Comparison of ENCODE assay signal across 9 cellular contexts in the genomic region with DNA sequence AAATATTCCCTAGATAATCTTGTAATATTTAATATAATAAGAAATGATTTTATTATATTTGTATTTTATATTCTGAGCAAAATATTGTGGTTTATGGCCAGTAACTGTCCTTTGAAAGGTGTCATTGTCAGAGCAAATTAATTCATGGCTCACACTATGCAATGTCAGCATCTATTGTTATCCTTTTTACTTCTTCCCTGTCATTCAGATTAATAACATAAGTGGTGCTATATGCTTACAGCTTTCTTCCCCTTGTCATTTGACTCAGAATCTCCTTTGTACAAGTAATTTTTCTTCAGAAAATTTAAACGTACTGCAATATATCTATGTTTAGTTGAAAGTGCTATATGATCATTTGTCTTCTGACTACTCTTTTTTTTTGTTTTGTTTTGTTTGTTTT.
"Had no signal": no experiment of that assay in that cellular context is flagged by ENCODE, and none has a peak within 500 bp of the region (broad histone marks: within the 10 kb centered on the region; RNA-seq: fewer than 3 reads in every experiment).

No MANE protein-coding gene starts in this region.

- ATAC-seq: HepG2 had no signal

- H3K9ac ChIP-seq: GM23248, KMS-11 had no signal

- H3K27me3 Mint-ChIP-seq: IgD-negative memory B cell had no signal

- H3K4me3 Mint-ChIP-seq: H9, IgD-negative memory B cell had no signal

- DNase-seq: GM23248, H9, HCEC 1CT, Karpas-422, KBM-7 had no signal

- H3K4me2 ChIP-seq: KMS-11 had no signal

- H3K27ac ChIP-seq: GM23248, HL-60, KMS-11 had no signal

- H3K36me3 Mint-ChIP-seq: IgD-negative memory B cell had no signal

- H3K4me3 ChIP-seq: GM23248 had no signal

- H3K4me1 Mint-ChIP-seq: IgD-negative memory B cell had no signal

- H2AFZ ChIP-seq: GM23248 had no signal

- H3K27ac Mint-ChIP-seq: H9, IgD-negative memory B cell had no signal
